ENCODE assay signal across 30 cellular contexts in the genomic region with DNA sequence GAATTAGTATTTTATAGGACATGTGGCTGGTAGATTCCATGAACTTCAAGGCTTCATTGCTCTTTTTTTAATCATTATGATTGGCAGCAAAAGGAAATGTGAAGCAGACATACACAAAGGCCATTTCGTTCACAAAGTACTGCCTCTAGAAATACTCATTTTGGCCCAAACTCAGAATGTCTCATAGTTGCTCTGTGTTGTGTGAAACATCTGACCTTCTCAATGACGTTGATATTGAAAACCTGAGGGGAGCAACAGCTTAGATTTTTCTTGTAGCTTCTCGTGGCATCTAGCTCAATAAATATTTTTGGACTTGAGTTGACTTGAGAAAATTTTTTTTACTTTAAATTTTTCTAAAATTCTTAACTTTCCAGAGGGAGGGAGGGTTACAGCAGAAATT. TPM values are rescaled to one million over a fixed set of nuclear protein-coding genes. Genes with fewer than 3 reads are reported as not detected.
"Had no signal": no experiment of that assay in that cellular context is flagged by ENCODE, and none has a peak within 500 bp of the region (broad histone marks: within the 10 kb centered on the region; RNA-seq: fewer than 3 reads in every experiment).

No MANE protein-coding gene starts in this region.

- H3K4me2 ChIP-seq: KMS-11, SK-N-SH had no signal

- H3K27me3 ChIP-seq: ascending aorta, body of pancreas, MG63, SJCRH30 had no signal

- H3K9ac ChIP-seq: KMS-11, SK-N-SH had no signal

- H3K4me3 ChIP-seq: ascending aorta, body of pancreas, MG63, SJCRH30 had no signal

- H3K27ac ChIP-seq: body of pancreas, KMS-11, SJCRH30 had no signal

- FAIRE-seq: bronchial epithelial cell had no signal

- ATAC-seq: activated CD4-positive, CD25-positive, alpha-beta regulatory T cell treated with anti-CD3 and anti-CD28 coated beads, Interleukin-2, amount 50 U/mL, for 24 hours; activated CD8-positive, alpha-beta T cell treated with anti-CD3 and anti-CD28 coated beads, Interleukin-2, amount 10 ng/mL, durations not matched to agents 7 days and 5 days; body of pancreas; Panc1 had no signal

- DNase-seq: activated CD4-positive, alpha-beta T cell treated with anti-CD3 and anti-CD28 coated beads for 48 hours; activated CD4-positive, alpha-beta T cell treated with anti-CD3 and anti-CD28 coated beads, Interleukin-2, amount 50 U/mL, for 4 hours; activated CD8-positive, alpha-beta memory T cell treated with anti-CD3 and anti-CD28 coated beads, Interleukin-2, amount 50 U/mL, for 48 hours; activated CD8-positive, alpha-beta T cell treated with anti-CD3 and anti-CD28 coated beads, Interleukin-2, amount 10 ng/mL, durations not matched to agents 7 days and 5 days; activated T-cell treated with anti-CD3 and anti-CD28 coated beads, Interleukin-2, amount 50 U/mL, for 1 hour; amniotic stem cell; body of pancreas; MG63; MV-4-11; NCI-H1092 treated with DMSO at 0.1 percent for 48 hours; NCI-H1417 treated with DMSO at 0.1 percent for 48 hours; NCI-H1694; NCI-H2029; NCI-H2107; NCI-H2171 treated with DMSO at 0.1 percent for 48 hours; NCI-H526 treated with DMSO at 0.1 percent for 48 hours; NCI-H82; Right ventricle myocardium superior; RPMI8226; SJCRH30; SK-N-SH; T-helper 1 cell had no signal

- H3K9me3 Mint-ChIP-seq: activated naive CD4-positive, alpha-beta T cell treated with anti-CD3 and anti-CD28 coated beads, Interleukin-2, amount 50 U/mL, for 24 hours had no signal

- H3K27ac Mint-ChIP-seq: activated CD8-positive, alpha-beta T cell treated with anti-CD3 and anti-CD28 coated beads, Interleukin-2, amount 10 ng/mL, durations not matched to agents 7 days and 5 days; activated naive CD4-positive, alpha-beta T cell treated with anti-CD3 and anti-CD28 coated beads, Interleukin-2, amount 50 U/mL, for 24 hours had no signal

- H3K4me3 Mint-ChIP-seq: activated CD8-positive, alpha-beta T cell treated with anti-CD3 and anti-CD28 coated beads, Interleukin-2, amount 10 ng/mL, durations not matched to agents 7 days and 5 days; activated naive CD4-positive, alpha-beta T cell treated with anti-CD3 and anti-CD28 coated beads, Interleukin-2, amount 50 U/mL, for 24 hours had no signal

- H3K4me1 Mint-ChIP-seq: activated naive CD4-positive, alpha-beta T cell treated with anti-CD3 and anti-CD28 coated beads, Interleukin-2, amount 50 U/mL, for 24 hours had no signal

- H3K9me3 ChIP-seq: ascending aorta, body of pancreas, MG63, SJCRH30, SK-N-SH had no signal

- H3K27me3 Mint-ChIP-seq: activated naive CD4-positive, alpha-beta T cell treated with anti-CD3 and anti-CD28 coated beads, Interleukin-2, amount 50 U/mL, for 24 hours had no signal

- H3K36me3 ChIP-seq: ascending aorta, MG63, SJCRH30 had no signal

RNA-seq across cellular contexts. Expression of a gene that starts 12.4 kb away (rescaled TPM):
- total RNA-seq: activated CD8-positive, alpha-beta T cell treated with anti-CD3 and anti-CD28 coated beads, Interleukin-2, amount 10 ng/mL, durations not matched to agents 7 days and 5 days; ascending aorta; body of pancreas; bronchial epithelial cell; NCI-H460; OCI-LY7; Right ventricle myocardium superior; SJCRH30 had no signal
- polyA plus RNA-seq: SK-N-SH had no signal
